In genomic region chr15:96058103-96058851, GRCh38 we compare ENCODE assay signal across 12 cellular contexts.
A peak's percentile ranks its signal among the peaks of the same experiment; 100 is the strongest.
DNase-seq lines count a peak whose midpoint lies in the region; ATAC-seq and TF ChIP-seq lines count a peak whose summit lies in the region.
"Had no signal": no experiment of that assay in that cellular context is flagged by ENCODE, and none has a peak within 500 bp of the region (broad histone marks: within the 10 kb centered on the region; RNA-seq: fewer than 3 reads in every experiment).

No MANE protein-coding gene starts in this region.

- H3K9me3 Mint-ChIP-seq in activated T-helper 17 cell treated with anti-CD3 and anti-CD28 coated beads, Interleukin-2, amount 50 U/mL, for 72 hours, result peaks cover 8% of the 10 kb centered on the region

- H3K9me3 ChIP-seq in BLaER1 (no peaks in the 10 kb centered on the region), smooth muscle cell (replicated peaks; ENCODE audit: low read depth) (no peaks in the 10 kb centered on the region), gastrocnemius medialis (no peaks in the 10 kb centered on the region)

- peak overlapping the region; percentile 46 for H3K4me2 ChIP-seq in BLaER1
- no peak overlapping the region for H3K4me2 ChIP-seq in smooth muscle cell

- TF ChIP-seq CTCF in smooth muscle cell (IDR thresholded peaks at IDR 0.05; ENCODE audit: borderline replicate concordance, insufficient read depth, poor library complexity, severe bottlenecking) (no peak), gastrocnemius medialis (IDR thresholded peaks at IDR 0.05 in 4 of 5, conservative IDR thresholded peaks at IDR 0.05 in 1 of 5) (no peak)

- in situ Hi-C loops in gastrocnemius medialis (cut with MboI; ENCODE audit: low sequenced_read_pairs in 4 of 4), result no loop called here

- WGBS in smooth muscle cell (ENCODE audit: low lambda C conversion rate), result 89% methylated on average over 8 of the region's 8 CpGs

- no peaks in the 10 kb centered on the region for H3K36me3 ChIP-seq in BLaER1
- no peaks in the 10 kb centered on the region for H3K36me3 ChIP-seq in smooth muscle cell (ENCODE audit: low read depth)
- no peaks in the 10 kb centered on the region for H3K36me3 ChIP-seq in gastrocnemius medialis

- no peak overlapping the region for H3K27ac Mint-ChIP-seq in activated T-helper 17 cell treated with anti-CD3 and anti-CD28 coated beads, Interleukin-2, amount 50 U/mL, for 72 hours
- H3K27ac Mint-ChIP-seq: T-cell had no signal

- no peak for TF ChIP-seq POLR2A in gastrocnemius medialis (IDR thresholded peaks at IDR 0.05)

- ATAC-seq in GM19351 (IDR thresholded peaks at IDR 0.05; ENCODE audit: unreplicated experiment) (peak; percentile 85), HG03039 (IDR thresholded peaks at IDR 0.05; ENCODE audit: unreplicated experiment) (peak; percentile 85), HG03439 (IDR thresholded peaks at IDR 0.05; ENCODE audit: unreplicated experiment) (no peak), gastrocnemius medialis (no peak)
- ATAC-seq in activated T-helper 17 cell treated with anti-CD3 and anti-CD28 coated beads, Interleukin-2, amount 50 U/mL, for 72 hours (replicated peaks), result no peak
- ATAC-seq: left cardiac atrium, T-cell had no signal

- no peak overlapping the region for H3K4me3 Mint-ChIP-seq in activated T-helper 17 cell treated with anti-CD3 and anti-CD28 coated beads, Interleukin-2, amount 50 U/mL, for 72 hours
- H3K4me3 Mint-ChIP-seq: T-cell had no signal

- no peaks in the 10 kb centered on the region for H3K4me1 Mint-ChIP-seq in activated T-helper 17 cell treated with anti-CD3 and anti-CD28 coated beads, Interleukin-2, amount 50 U/mL, for 72 hours

- peaks cover 12% of the 10 kb centered on the region for H3K27me3 Mint-ChIP-seq in activated T-helper 17 cell treated with anti-CD3 and anti-CD28 coated beads, Interleukin-2, amount 50 U/mL, for 72 hours

- peak; percentile 6 for DNase-seq in RPMI8226
- no peak for DNase-seq in smooth muscle cell (lab: John Stamatoyannopoulos, UW; ENCODE audit: unreplicated experiment)
- DNase-seq in gastrocnemius medialis, result no peak
- DNase-seq: effector CD4-positive, alpha-beta T cell; left cardiac atrium; NCI-H2081 treated with DMSO at 0.1 percent for 48 hours; T-cell had no signal

- H4K20me1 ChIP-seq in BLaER1, result no peaks in the 10 kb centered on the region
- H4K20me1 ChIP-seq in smooth muscle cell (ENCODE audit: low read depth), result no peaks in the 10 kb centered on the region

- peaks cover 3% of the 10 kb centered on the region; the same call in 1 of the 2 replicates for H3K27me3 ChIP-seq in BLaER1
- H3K27me3 ChIP-seq in smooth muscle cell (ENCODE audit: low read depth), result peaks cover 9% of the 10 kb centered on the region
- no peaks in the 10 kb centered on the region for H3K27me3 ChIP-seq in gastrocnemius medialis

- no peak overlapping the region for H2AFZ ChIP-seq in smooth muscle cell (ENCODE audit: low read depth)

- no peaks in the 10 kb centered on the region for H3K79me2 ChIP-seq in smooth muscle cell (ENCODE audit: low read depth)

- H3K4me1 ChIP-seq in BLaER1 (peaks cover 22% of the 10 kb centered on the region), smooth muscle cell (ENCODE audit: low read depth) (peaks cover 15% of the 10 kb centered on the region), gastrocnemius medialis (peaks cover 6 to 8% of the 10 kb centered on the region in 2 donors)

- intact Hi-C loops in gastrocnemius medialis (cut with DNase I; ENCODE audit: low total_unique reads), result loop anchor here (10.0 kb wide), 1 partner anchor 367 kb away; no protein-coding TSS in a partner anchor

- H3K4me3 ChIP-seq in BLaER1 (no peak overlapping the region), smooth muscle cell (no peak overlapping the region), gastrocnemius medialis (no peak overlapping the region)

- no peaks in the 10 kb centered on the region for H3K36me3 Mint-ChIP-seq in activated T-helper 17 cell treated with anti-CD3 and anti-CD28 coated beads, Interleukin-2, amount 50 U/mL, for 72 hours (ENCODE audit: low read depth)
- H3K36me3 Mint-ChIP-seq: T-cell had no signal

- H3K27ac ChIP-seq in BLaER1, result no peak overlapping the region
- no peak overlapping the region for H3K27ac ChIP-seq in smooth muscle cell (ENCODE audit: low read depth)
- H3K27ac ChIP-seq in gastrocnemius medialis, result no peak overlapping the region

- H3K9ac ChIP-seq in BLaER1 (no peak overlapping the region), smooth muscle cell (ENCODE audit: low read depth) (no peak overlapping the region)

- H3F3A ChIP-seq in smooth muscle cell (ENCODE audit: low read depth), result no peaks in the 10 kb centered on the region

Comparison
In these comparisons a context has a peak if more than half of its experiments do, and no peak if none do; other contexts are left out.
1. ATAC-seq: peak in GM19351 (single experiment) and HG03039 (single experiment); none in HG03439 (single experiment), activated T-helper 17 cell treated with anti-CD3 and anti-CD28 coated beads, Interleukin-2, amount 50 U/mL, for 72 hours (single experiment) and gastrocnemius medialis (0 of 2).